In the genomic region with DNA sequence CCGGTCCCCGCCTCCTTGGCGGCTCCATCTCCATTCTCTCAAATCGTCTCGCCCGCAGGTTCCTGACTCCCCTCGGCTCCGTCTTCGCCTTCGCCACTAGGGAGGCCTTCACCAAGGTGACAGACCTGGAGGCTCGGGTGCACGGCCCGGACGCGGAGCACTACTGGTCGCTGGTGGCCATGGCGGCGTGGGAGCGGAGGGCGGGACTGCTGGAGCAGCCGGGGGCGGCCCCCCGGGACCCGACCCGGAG, we compare ENCODE assay signal across 8 cellular contexts. TPM values are rescaled to one million over a fixed set of nuclear protein-coding genes. Genes with fewer than 3 reads are reported as not detected.
A peak's percentile ranks its signal among the peaks of the same experiment; 100 is the strongest.
DNase-seq lines count a peak whose midpoint lies in the region; ATAC-seq and TF ChIP-seq lines count a peak whose summit lies in the region.

No MANE protein-coding gene starts in this region.

- H3K27me3 Mint-ChIP-seq in CD14-positive monocyte (ENCODE audit: low read depth in 3 of 3) = peaks cover 55 to 75% (median 70%) of the 10 kb centered on the region in 3 donors
- peaks cover 23 to 54% (median 33%) of the 10 kb centered on the region in 5 donors for H3K27me3 Mint-ChIP-seq in naive thymus-derived CD4-positive, alpha-beta T cell

- no peak for TF ChIP-seq CTCF in CD14-positive monocyte (IDR thresholded peaks at IDR 0.05)

- CTCF ChIA-PET in naive thymus-derived CD4-positive, alpha-beta T cell (lab: Charles Lee) = interaction anchor here (0.5 to 2.0 kb wide), 13 partner anchors 37 to 745 kb away, joined by 3 to 16 read pairs (median 4); a partner anchor contains a TSS

- peak; percentile 45 for ATAC-seq in naive thymus-derived CD4-positive, alpha-beta T cell

- intact Hi-C loops in CD14-positive monocyte (cut with micrococcal nuclease) = loop anchor here (2.0 to 5.0 kb wide), 2 partner anchors 21 to 98 kb away; no protein-coding TSS in a partner anchor
- intact Hi-C loops in naive thymus-derived CD4-positive, alpha-beta T cell (cut with micrococcal nuclease) = loop anchor here in 1 of 2 donors (5.0 kb wide), 1 partner anchor 113 kb away; a partner anchor contains a TSS

- peak overlapping the region; percentile 75 for H3K4me3 ChIP-seq in naive thymus-derived CD4-positive, alpha-beta T cell (ENCODE audit: low read length)

- H3K4me1 Mint-ChIP-seq in CD14-positive monocyte = peaks cover 47% of the 10 kb centered on the region
- H3K4me1 Mint-ChIP-seq in naive thymus-derived CD4-positive, alpha-beta T cell = peaks cover 11 to 34% (median 19%) of the 10 kb centered on the region in 7 donors

- no peaks in the 10 kb centered on the region for H3K36me3 ChIP-seq in naive thymus-derived CD4-positive, alpha-beta T cell (ENCODE audit: control insufficient read depth in 2 of 3, insufficient read depth in 3 of 3, low read length in 3 of 3)

- peaks cover 0 to 11% of the 10 kb centered on the region in 2 donors for H3K27me3 ChIP-seq in naive thymus-derived CD4-positive, alpha-beta T cell (ENCODE audit: control insufficient read depth in 2 of 2, insufficient read depth in 2 of 2, low read length in 2 of 2)

- peak overlapping the region; percentile 73 for H3K27ac ChIP-seq in naive thymus-derived CD4-positive, alpha-beta T cell (ENCODE audit: low read depth, low read length)

- peak overlapping the region; percentile 15 to 84 (median 58) for H3K27ac Mint-ChIP-seq in CD14-positive monocyte
- peak overlapping the region in 3 of 9 donors; percentile 31 to 66 (median 62) for H3K27ac Mint-ChIP-seq in naive thymus-derived CD4-positive, alpha-beta T cell

- peak overlapping the region; percentile 85 to 89 for H3K4me3 Mint-ChIP-seq in CD14-positive monocyte
- H3K4me3 Mint-ChIP-seq in naive thymus-derived CD4-positive, alpha-beta T cell = peak overlapping the region; percentile 66 to 88 (median 76)

- H3K9me3 ChIP-seq in naive thymus-derived CD4-positive, alpha-beta T cell (ENCODE audit: control insufficient read depth in 2 of 3, low read length in 3 of 3) = no peaks in the 10 kb centered on the region

- H3K36me3 Mint-ChIP-seq in CD14-positive monocyte = peaks cover 10 to 18% of the 10 kb centered on the region in 2 donors
- H3K36me3 Mint-ChIP-seq in naive thymus-derived CD4-positive, alpha-beta T cell = peaks cover 0 to 4% (median 0%) of the 10 kb centered on the region in 5 donors

- no peak for DNase-seq in CD14-positive monocyte (ENCODE audit: low spot score)
- peak; percentile 45 for DNase-seq in HT-29 (ENCODE audit: low spot score)
- peak; percentile 36 for DNase-seq in cerebellar cortex (ENCODE audit: low spot score)
- no peak for DNase-seq in naive thymus-derived CD4-positive, alpha-beta T cell
- no peak for DNase-seq in COR-L47 (lab: John Stamatoyannopoulos, UW)
- no peak for DNase-seq in NCI-H2171 treated with DMSO at 0.1 percent for 48 hours (lab: John Stamatoyannopoulos, UW)
- DNase-seq in activated effector memory CD4-positive, alpha-beta T cell treated with anti-CD3 and anti-CD28 coated beads, Interleukin-2, amount 50 U/mL, for 16 hours = no peak
- no peak for DNase-seq in NCI-H748 treated with DMSO at 0.1 percent for 48 hours (lab: John Stamatoyannopoulos, UW)

- H3K4me1 ChIP-seq in naive thymus-derived CD4-positive, alpha-beta T cell (ENCODE audit: control insufficient read depth in 2 of 2, insufficient read depth in 2 of 2, low read length in 2 of 2) = peaks cover 15 to 20% of the 10 kb centered on the region in 2 donors

- peaks cover 0 to 28% (median 6%) of the 10 kb centered on the region in 7 donors for H3K9me3 Mint-ChIP-seq in CD14-positive monocyte
- peaks cover 0 to 2% (median 0%) of the 10 kb centered on the region in 11 donors for H3K9me3 Mint-ChIP-seq in naive thymus-derived CD4-positive, alpha-beta T cell

- POLR2A ChIA-PET in naive thymus-derived CD4-positive, alpha-beta T cell (lab: Charles Lee) = interaction anchor here (0.7 to 4.3 kb wide), 15 partner anchors 11 to 646 kb away, joined by 3 to 48 read pairs (median 5); a partner anchor contains a TSS

RNA-seq across cellular contexts. Expression of a gene that starts 0.9 kb away (rescaled TPM):
- polyA plus RNA-seq in CD14-positive monocyte = 1 to 10 TPM; 1.5 to 2.1 TPM
- total RNA-seq in HT-29 (2014; rRNA removed; shearing (Covaris generic)) = not detected in 2 replicates
- under 1 TPM in 1 of 5 experiments, not detected in 4; 0.39 TPM for total RNA-seq in naive thymus-derived CD4-positive, alpha-beta T cell
- polyA plus RNA-seq in naive thymus-derived CD4-positive, alpha-beta T cell = under 1 TPM in 1 of 2 donors, not detected in 1; 0.39 TPM

RNA-seq across cellular contexts. Expression of a gene that starts 3.5 kb away (rescaled TPM):
- polyA plus RNA-seq in CD14-positive monocyte = under 1 TPM; 0.54 to 0.79 TPM
- 0.58 TPM in 1 of 2 replicates, not detected in the other for total RNA-seq in HT-29 (2014; rRNA removed; shearing (Covaris generic))
- total RNA-seq in naive thymus-derived CD4-positive, alpha-beta T cell = 1 to 10 TPM in 1 of 5 experiments, under 1 TPM in 1, not detected in 3; 0.66 to 3.0 TPM
- polyA plus RNA-seq in naive thymus-derived CD4-positive, alpha-beta T cell = not detected

RNA-seq across cellular contexts. Expression of a gene that starts 6.3 kb away (rescaled TPM):
- 100 to 1,000 TPM; 361 to 364 TPM for polyA plus RNA-seq in CD14-positive monocyte
- 242 and 261 TPM in 2 replicates for total RNA-seq in HT-29 (2014; rRNA removed; shearing (Covaris generic))
- 100 to 1,000 TPM in 1 of 5 experiments, 10 to 100 TPM in 4; 42.3 to 133 (median 44.0) TPM for total RNA-seq in naive thymus-derived CD4-positive, alpha-beta T cell
- 100 to 1,000 TPM; 215 to 273 TPM for polyA plus RNA-seq in naive thymus-derived CD4-positive, alpha-beta T cell

RNA-seq across cellular contexts. Expression of a gene that starts 17.3 kb away (rescaled TPM):
- polyA plus RNA-seq in CD14-positive monocyte = 1 to 10 TPM; 3.5 to 4.0 TPM
- 6.9 and 10.9 TPM in 2 replicates for total RNA-seq in HT-29 (2014; rRNA removed; shearing (Covaris generic))
- 10 to 100 TPM; 22.9 to 42.7 (median 26.8) TPM for total RNA-seq in naive thymus-derived CD4-positive, alpha-beta T cell
- 1 to 10 TPM; 1.5 to 2.2 TPM for polyA plus RNA-seq in naive thymus-derived CD4-positive, alpha-beta T cell

Comparison
In these comparisons a context has a peak if more than half of its experiments do, and no peak if none do; other contexts are left out.
1. DNase-seq: peak in HT-29 (single experiment) and cerebellar cortex (single experiment); none in CD14-positive monocyte (single experiment), naive thymus-derived CD4-positive, alpha-beta T cell (0 of 9), COR-L47 (single experiment), NCI-H2171 treated with DMSO at 0.1 percent for 48 hours (single experiment), activated effector memory CD4-positive, alpha-beta T cell treated with anti-CD3 and anti-CD28 coated beads, Interleukin-2, amount 50 U/mL, for 16 hours (single experiment) and NCI-H748 treated with DMSO at 0.1 percent for 48 hours (single experiment).